ENCODE assay signal across 8 cellular contexts in genomic region chr16:22300427-22301071, GRCh38. TPM values are rescaled to one million over a fixed set of nuclear protein-coding genes. Genes with fewer than 3 reads are reported as not detected.
DNase-seq lines count a peak whose midpoint lies in the region; ATAC-seq and TF ChIP-seq lines count a peak whose summit lies in the region.

No MANE protein-coding gene starts in this region.

- no peak overlapping the region; the same call in 1 of the 2 replicates for H3K9ac ChIP-seq in OCI-LY1 (ENCODE audit: low read length)

- H3K4me2 ChIP-seq in OCI-LY1 (ENCODE audit: low read length) = peak overlapping the region; percentile 7; the same call in 1 of the 2 replicates

- POLR2A ChIA-PET in AG04450 (lab: Yijun Ruan, JAX) = no interaction called here

- DNase-seq in AG04450 (ENCODE audit: low read depth, low spot score) (peak; percentile 30), germinal center (ENCODE audit: low spot score) (peak; percentile 52), putamen (ENCODE audit: low spot score) (peak; percentile 79), NCI-H128 (lab: John Stamatoyannopoulos, UW; ENCODE audit: unreplicated experiment) (no peak)
- peak; percentile 20 for DNase-seq in activated effector memory CD4-positive, alpha-beta T cell treated with Interleukin-2 at 50 U/mL for 16 hours

- H3K79me2 ChIP-seq in OCI-LY1 (ENCODE audit: insufficient read depth, low read length) = peaks cover 31% of the 10 kb centered on the region

- no peaks in the 10 kb centered on the region for H3K9me2 ChIP-seq in OCI-LY1 (ENCODE audit: low read depth, low read length)

- no peak for ATAC-seq in HG02981 (IDR thresholded peaks at IDR 0.05; ENCODE audit: unreplicated experiment)

- H3K27me3 ChIP-seq in AG04450 (ENCODE audit: control insufficient read depth, insufficient read depth, low read length) (no peaks in the 10 kb centered on the region), OCI-LY1 (ENCODE audit: insufficient read depth, low read length) (no peaks in the 10 kb centered on the region)

- no peak overlapping the region for H2AFZ ChIP-seq in OCI-LY1 (ENCODE audit: low read length)

- H3K9me3 ChIP-seq in AG04450 (ENCODE audit: control insufficient read depth, insufficient read depth, low read length) (no peaks in the 10 kb centered on the region; the same call in 1 of the 2 replicates), OCI-LY1 (ENCODE audit: low read length) (no peaks in the 10 kb centered on the region)

- H3F3A ChIP-seq in OCI-LY1 (ENCODE audit: insufficient read depth, low read length) = no peaks in the 10 kb centered on the region

- no peak overlapping the region for H3K4me3 ChIP-seq in AG04450 (ENCODE audit: low read depth, low read length)
- no peak overlapping the region for H3K4me3 ChIP-seq in OCI-LY1 (ENCODE audit: low read depth, low read length, poor library complexity, severe bottlenecking)

- peak; percentile 78 for TF ChIP-seq CTCF in AG04450 (IDR thresholded peaks at IDR 0.05; ENCODE audit: low read depth, low read length)
- peak; percentile 76 for TF ChIP-seq CTCF in GM12874 (IDR thresholded peaks at IDR 0.05; ENCODE audit: insufficient read depth, low read depth, low read length)
- peak; percentile 73 for TF ChIP-seq CTCF in OCI-LY1 (IDR thresholded peaks at IDR 0.05; ENCODE audit: low read length)

- peaks cover 33% of the 10 kb centered on the region for H3K36me3 ChIP-seq in OCI-LY1 (ENCODE audit: insufficient read depth, low read length)

- H3K27ac ChIP-seq in AG04450 (ENCODE audit: low read depth, low read length) (no peak overlapping the region), OCI-LY1 (ENCODE audit: low read depth, low read length, poor library complexity, severe bottlenecking) (no peak overlapping the region)

- H4K20me1 ChIP-seq in OCI-LY1 (ENCODE audit: insufficient read depth, low read length) = no peaks in the 10 kb centered on the region

- H3K4me1 ChIP-seq in OCI-LY1 (ENCODE audit: insufficient read depth, low read length, severe bottlenecking) = peaks cover 26% of the 10 kb centered on the region

- CTCF ChIA-PET in AG04450 (lab: Charles Lee) = interaction anchor here (0.6 to 2.2 kb wide), 34 partner anchors 9 to 1343 kb away, joined by 3 to 35 read pairs (median 4); partner anchors contain the start of gene EEF2K

RNA-seq across cellular contexts. Expression of gene POLR3E, which starts 3.3 kb away (rescaled TPM):
- 32.0 and 43.6 TPM in 2 replicates for polyA plus RNA-seq in AG04450 (2011; rRNA removed)
- 140 and 173 TPM in 2 replicates for polyA minus RNA-seq in AG04450 (2011; rRNA and poly(A)+ RNA removed)
